ENCODE assay signal across 8 cellular contexts in genomic region chr16:30406911-30407793, GRCh38. TPM values are rescaled to one million over a fixed set of nuclear protein-coding genes. Genes with fewer than 3 reads are reported as not detected.
DNase-seq lines count a peak whose midpoint lies in the region; ATAC-seq lines count a peak whose summit lies in the region.

TSS of gene ZNF771 (plus strand) at chr16:30407606. CDS start at chr16:30408054, 448 bp downstream.

- H2BK12ac ChIP-seq in neuronal stem cell (ENCODE audit: low read length) = no peak within 1 kb of the TSS

- no peaks in the 10 kb centered on the region; the same call in 1 of the 2 replicates for H4K20me1 ChIP-seq in Karpas-422 (ENCODE audit: insufficient read depth, low read depth, low read length)

- H3K4me3 ChIP-seq in Karpas-422 (ENCODE audit: low read length) = peak within 1 kb of the TSS; percentile 91
- H3K4me3 ChIP-seq in neuronal stem cell (ENCODE audit: low read length in 2 of 2) = peak within 1 kb of the TSS; percentile 88 to 95
- peak within 1 kb of the TSS; percentile 59 to 77 (median 68) for H3K4me3 ChIP-seq in subcutaneous abdominal adipose tissue (ENCODE audit: low read depth in 1 of 5, low read length in 5 of 5)

- H3K9me3 ChIP-seq in Karpas-422 (ENCODE audit: low read length) (no peaks in the 10 kb centered on the region), neuronal stem cell (replicated peaks in 1 of 2; ENCODE audit: control insufficient read depth in 2 of 2, insufficient read depth in 1 of 2, low read depth in 1 of 2, low read length in 2 of 2) (no peaks in the 10 kb centered on the region), subcutaneous abdominal adipose tissue (ENCODE audit: control insufficient read depth in 5 of 5, low read length in 5 of 5) (no peaks in the 10 kb centered on the region)

- H3K18ac ChIP-seq in neuronal stem cell (ENCODE audit: low read length) = peak within 1 kb of the TSS; percentile 98

- H4K91ac ChIP-seq in neuronal stem cell (ENCODE audit: low read depth, low read length, poor library complexity) = no peak within 1 kb of the TSS

- peak within 1 kb of the TSS; percentile 52 for H2AFZ ChIP-seq in Karpas-422 (ENCODE audit: low read length)
- peak within 1 kb of the TSS; percentile 95 for H2AFZ ChIP-seq in neuronal stem cell (ENCODE audit: low read length)

- H3K23ac ChIP-seq in neuronal stem cell (ENCODE audit: low read depth, low read length, poor library complexity) = peak within 1 kb of the TSS; percentile 93

- H3K9me2 ChIP-seq in Karpas-422 (replicated peaks; ENCODE audit: insufficient read depth, low read length) = no peaks in the 10 kb centered on the region

- peak within 1 kb of the TSS; percentile 1 for H4K8ac ChIP-seq in neuronal stem cell (ENCODE audit: low read depth, low read length)

- peaks cover 31% of the 10 kb centered on the region for H3K79me2 ChIP-seq in Karpas-422 (ENCODE audit: low read length)

- H3K14ac ChIP-seq in neuronal stem cell (ENCODE audit: low read length) = peak within 1 kb of the TSS; percentile 76

- peak within 1 kb of the TSS; percentile 89 for H2BK5ac ChIP-seq in neuronal stem cell (ENCODE audit: low read length)

- peak; percentile 87 for DNase-seq in EH (ENCODE audit: low read depth)
- DNase-seq in Karpas-422 = peak; percentile 98
- peak; percentile 90 to 92 for DNase-seq in SHP77 (lab: John Stamatoyannopoulos, UW)
- DNase-seq in activated gamma-delta T cell treated with anti-CD3 and anti-CD28 coated beads, Interleukin-2, amount 50 U/mL, for 16 hours (ENCODE audit: low read depth) = peak; percentile 88
- DNase-seq in foreskin melanocyte = peak; percentile 80
- DNase-seq in neuronal stem cell (ENCODE audit: low spot score) = peak; percentile 88

- H3K36me3 ChIP-seq in Karpas-422 (ENCODE audit: insufficient read depth, low read length) (peaks cover 8% of the 10 kb centered on the region), neuronal stem cell (replicated peaks in 1 of 2; ENCODE audit: control insufficient read depth in 2 of 2, insufficient read depth in 2 of 2, low read length in 2 of 2) (peaks cover 14 to 29% of the 10 kb centered on the region in 2 donors), subcutaneous abdominal adipose tissue (ENCODE audit: control insufficient read depth in 5 of 5, insufficient read depth in 5 of 5, low read length in 5 of 5) (peaks cover 0 to 8% (median 5%) of the 10 kb centered on the region in 5 donors)

- no peak within 1 kb of the TSS for H2BK120ac ChIP-seq in neuronal stem cell (ENCODE audit: low read depth, low read length)

- peaks cover 41% of the 10 kb centered on the region for H3K4me1 ChIP-seq in Karpas-422 (ENCODE audit: low read length)
- H3K4me1 ChIP-seq in neuronal stem cell (ENCODE audit: control insufficient read depth in 2 of 2, insufficient read depth in 1 of 2, low read depth in 1 of 2, low read length in 2 of 2) = peaks cover 9 to 15% of the 10 kb centered on the region in 2 donors
- peaks cover 4 to 27% (median 24%) of the 10 kb centered on the region in 5 donors for H3K4me1 ChIP-seq in subcutaneous abdominal adipose tissue (ENCODE audit: control insufficient read depth in 5 of 5, insufficient read depth in 5 of 5, low read length in 5 of 5)

- H3K27me3 ChIP-seq in Karpas-422 (ENCODE audit: low read length) (no peaks in the 10 kb centered on the region), neuronal stem cell (ENCODE audit: control insufficient read depth in 3 of 3, insufficient read depth in 3 of 3, low read depth in 1 of 3, low read length in 3 of 3) (peaks cover 0 to 2% (median 0%) of the 10 kb centered on the region in 3 experiments), subcutaneous abdominal adipose tissue (ENCODE audit: control insufficient read depth in 5 of 5, insufficient read depth in 4 of 5, low read length in 5 of 5) (no peaks in the 10 kb centered on the region)

- H3K79me1 ChIP-seq in neuronal stem cell (ENCODE audit: low read depth, low read length) = peaks cover 4% of the 10 kb centered on the region

- H3K27ac ChIP-seq in Karpas-422 (ENCODE audit: low read length) = peak within 1 kb of the TSS; percentile 91
- H3K27ac ChIP-seq in neuronal stem cell (replicated peaks; ENCODE audit: low read length) = peak within 1 kb of the TSS; percentile 52
- H3K27ac ChIP-seq in subcutaneous abdominal adipose tissue (ENCODE audit: low read depth, low read length) = peak within 1 kb of the TSS; percentile 63

- peak within 1 kb of the TSS; percentile 82 for H2BK15ac ChIP-seq in neuronal stem cell (ENCODE audit: low read length)

- H3K4me2 ChIP-seq in Karpas-422 (ENCODE audit: low read depth, low read length, poor library complexity, severe bottlenecking) = peak within 1 kb of the TSS; percentile 98
- peak within 1 kb of the TSS; percentile 68 for H3K4me2 ChIP-seq in neuronal stem cell (ENCODE audit: insufficient read depth, low read length, poor library complexity, severe bottlenecking)

- H3K4ac ChIP-seq in neuronal stem cell (ENCODE audit: low read length) = peak within 1 kb of the TSS; percentile 48

- peak within 1 kb of the TSS; percentile 80 for H2AK5ac ChIP-seq in neuronal stem cell (ENCODE audit: low read depth, low read length)

- H3K9ac ChIP-seq in Karpas-422 (ENCODE audit: low read length) (peak within 1 kb of the TSS; percentile 100), neuronal stem cell (ENCODE audit: low read depth, low read length, poor library complexity) (peak within 1 kb of the TSS; percentile 95), subcutaneous abdominal adipose tissue (ENCODE audit: low read length in 5 of 5) (peak within 1 kb of the TSS in 4 of 5 donors; percentile 73 to 89 (median 80))

- WGBS in neuronal stem cell (ENCODE audit: extremely low coverage in 2 of 2, insufficient read length in 2 of 2, insufficient replicate concordance in 1 of 2), 2 donors = no CpG with 5 or more reads among the region's 74 CpGs

- ATAC-seq in GM21737 (IDR thresholded peaks at IDR 0.05; ENCODE audit: unreplicated experiment) = peak; percentile 72

RNA-seq across cellular contexts. Expression of gene ZNF771, which starts in this region (rescaled TPM):
- 13.1 and 20.0 TPM in 2 replicates for total RNA-seq in Karpas-422 (2014; rRNA removed; shearing (Covaris generic); ENCODE audit: low replicate concordance)
- 7.5 TPM for polyA plus RNA-seq in neuronal stem cell (2013, experiment 1 of 2)
- 7.0 TPM for polyA plus RNA-seq in neuronal stem cell (2013, experiment 2 of 2)

Comparison
In these comparisons a context has a peak if more than half of its experiments do, and no peak if none do; other contexts are left out.
1. Peak in every context shown above with its lines: DNase-seq, ATAC-seq, H3K4me3 ChIP-seq and H3K27ac ChIP-seq.